In the genomic region with DNA sequence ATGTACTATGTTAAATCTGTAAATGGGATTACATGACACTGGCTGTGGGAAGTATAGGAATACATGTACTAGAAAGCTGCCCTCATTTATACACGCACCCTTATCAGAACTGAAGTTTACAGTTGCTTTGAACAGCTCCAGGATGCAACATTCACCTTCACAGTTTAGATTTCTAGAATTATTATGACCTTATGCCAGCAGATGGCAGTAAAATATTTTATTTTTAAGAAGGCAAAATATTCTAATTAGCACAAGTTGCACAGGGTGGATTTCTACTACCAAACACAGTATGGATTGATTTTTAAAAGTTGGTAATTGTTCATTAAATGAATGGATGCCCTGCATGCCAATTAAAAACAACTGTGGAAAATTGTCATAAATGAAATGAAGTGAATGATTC, we compare ENCODE assay signal across 8 cellular contexts.
DNase-seq lines count a peak whose midpoint lies in the region; ATAC-seq and TF ChIP-seq lines count a peak whose summit lies in the region.
"Had no signal": no experiment of that assay in that cellular context is flagged by ENCODE, and none has a peak within 500 bp of the region (broad histone marks: within the 10 kb centered on the region; RNA-seq: fewer than 3 reads in every experiment).

No MANE protein-coding gene starts in this region.

- no peaks in the 10 kb centered on the region for H3K4me1 ChIP-seq in adipocyte (ENCODE audit: control insufficient read depth, insufficient read depth, low read length)
- H3K4me1 ChIP-seq in thyroid gland: no peaks in the 10 kb centered on the region

- no peaks in the 10 kb centered on the region for H3K4me1 Mint-ChIP-seq in nephron progenitor cell

- WGBS in thyroid gland, 2 donors: 62 to 63% methylated on average over 1 of the region's 1 CpG

- DNase-seq in adipocyte (ENCODE audit: low read depth) (peak; percentile 64), nephron progenitor cell (no peak), thyroid gland (no peak), COLO668 (lab: John Stamatoyannopoulos, UW; ENCODE audit: unreplicated experiment) (no peak)
- no peak for DNase-seq in stimulated activated naive CD4-positive, alpha-beta T cell treated with Interleukin-2 at 50 U/mL for 16 hours (lab: John Stamatoyannopoulos, UW)
- DNase-seq: WERI-Rb-1 had no signal

- no peak overlapping the region for H3K27ac ChIP-seq in thyroid gland
- H3K27ac ChIP-seq: WERI-Rb-1 had no signal

- H3K4me3 Mint-ChIP-seq in nephron progenitor cell: no peak overlapping the region

- no peak for TF ChIP-seq POLR2A in thyroid gland (IDR thresholded peaks at IDR 0.05)

- no peaks in the 10 kb centered on the region for H3K9me3 Mint-ChIP-seq in nephron progenitor cell

- ATAC-seq in GM18519 (IDR thresholded peaks at IDR 0.05; ENCODE audit: low FRiP score, unreplicated experiment): peak; percentile 35

- no peaks in the 10 kb centered on the region for H3K36me3 ChIP-seq in adipocyte (ENCODE audit: control insufficient read depth, insufficient read depth, low read length, severe bottlenecking)
- H3K36me3 ChIP-seq in thyroid gland: no peaks in the 10 kb centered on the region
- H3K36me3 ChIP-seq: WERI-Rb-1 had no signal

- H3K27me3 ChIP-seq in adipocyte (replicated peaks; ENCODE audit: control insufficient read depth, insufficient read depth, low read length) (no peaks in the 10 kb centered on the region), thyroid gland (no peaks in the 10 kb centered on the region)

- no peaks in the 10 kb centered on the region for H3K36me3 Mint-ChIP-seq in nephron progenitor cell (ENCODE audit: low read depth)

- no peaks in the 10 kb centered on the region for H3K9me3 ChIP-seq in adipocyte (ENCODE audit: control insufficient read depth, low read length)
- H3K9me3 ChIP-seq in thyroid gland: no peaks in the 10 kb centered on the region

- H3K4me3 ChIP-seq in adipocyte (ENCODE audit: low read length) (no peak overlapping the region), thyroid gland (replicated peaks in 1 of 3) (no peak overlapping the region)

- intact Hi-C loops in thyroid gland (cut with DNase I): no loop called here

- TF ChIP-seq CTCF in LNCAP (IDR thresholded peaks at IDR 0.05) (peak; percentile 38; the same call in 1 of the 2 replicates), nephron progenitor cell (IDR thresholded peaks at IDR 0.05) (peak; percentile 19), thyroid gland (IDR thresholded peaks at IDR 0.05) (peak in 2 of 6 experiments; percentile 29 to 32)

- H3K27ac Mint-ChIP-seq in nephron progenitor cell: no peak overlapping the region

- no peak overlapping the region for H3K9ac ChIP-seq in adipocyte (ENCODE audit: low read length)

- H3K27me3 Mint-ChIP-seq in nephron progenitor cell (ENCODE audit: low read depth, poor library complexity): no peaks in the 10 kb centered on the region
